ENCODE assay signal across 13 cellular contexts in genomic region chr10:93160829-93161228, GRCh38.
DNase-seq lines count a peak whose midpoint lies in the region; ATAC-seq, FAIRE-seq and TF ChIP-seq lines count a peak whose summit lies in the region.
"Had no signal": no experiment of that assay in that cellular context is flagged by ENCODE, and none has a peak within 500 bp of the region (broad histone marks: within the 10 kb centered on the region; RNA-seq: fewer than 3 reads in every experiment).

No MANE protein-coding gene starts in this region.

- H3K4ac ChIP-seq in H1 (replicated peaks; ENCODE audit: insufficient read length, low read depth, low read length), result no peak overlapping the region

- H2BK20ac ChIP-seq in H1 (ENCODE audit: low read length), result no peak overlapping the region

- no peak overlapping the region; the same call in 1 of the 2 replicates for H2BK15ac ChIP-seq in H1 (ENCODE audit: low read length)

- H3K4me2 ChIP-seq in H1 (ENCODE audit: insufficient read depth in 1 of 2, low read depth in 2 of 2, low read length in 2 of 2), result no peak overlapping the region

- no peak for ATAC-seq in GM19452 (IDR thresholded peaks at IDR 0.05; ENCODE audit: unreplicated experiment)

- no peaks in the 10 kb centered on the region for H3K23me2 ChIP-seq in H1 (ENCODE audit: low read depth, low read length)

- H3K4me3 ChIP-seq in AG04449 (ENCODE audit: low read depth, low read length) (no peak overlapping the region), H1 (ENCODE audit: extremely low read depth in 1 of 4, insufficient read depth in 2 of 4, low read depth in 3 of 4, low read length in 4 of 4) (no peak overlapping the region)

- no peak overlapping the region for H2AK5ac ChIP-seq in H1 (ENCODE audit: low read depth, low read length)

- 87% methylated on average over 7 of the region's 7 CpGs; no CpG with 5 or more reads in 1 of the 2 experiments for WGBS in H1 (ENCODE audit: extremely low coverage in 1 of 2, insufficient coverage in 1 of 2, insufficient read length in 1 of 2, insufficient replicate concordance in 2 of 2, low coverage in 1 of 2, low lambda C conversion rate in 2 of 2, missing lambda C conversion rate in 1 of 2), 2 experiments

- POLR2A ChIA-PET in AG04449 (lab: Yijun Ruan, JAX), result interaction anchor here (0.6 kb wide), 1 partner anchor 38 kb away, joined by 3 read pairs; no protein-coding TSS in a partner anchor
- POLR2A ChIA-PET in H1 (lab: Charles Lee; ENCODE audit: partially characterized antibody), result no interaction called here

- no peaks in the 10 kb centered on the region for H3K79me1 ChIP-seq in H1 (ENCODE audit: low read depth, low read length)

- H4K91ac ChIP-seq in H1 (replicated peaks; ENCODE audit: insufficient read length, low read length), result peak overlapping the region; percentile 42

- TF ChIP-seq EP300 in H1 (IDR thresholded peaks at IDR 0.05; ENCODE audit: borderline replicate concordance in 1 of 2, low read depth in 2 of 2, low read length in 2 of 2), result no peak

- no peak for TF ChIP-seq RAD21 in H1 (IDR thresholded peaks at IDR 0.05 in 1 of 2, conservative IDR thresholded peaks at IDR 0.05 in 1 of 2; ENCODE audit: low read depth in 2 of 2, low read length in 2 of 2)

- no peak overlapping the region for H3K56ac ChIP-seq in H1 (replicated peaks; ENCODE audit: insufficient read length, low read depth, low read length)

- no peak for TF ChIP-seq POLR2A in H1 (IDR thresholded peaks at IDR 0.05; ENCODE audit: control extremely low read depth in 1 of 2, low read depth in 2 of 2, low read length in 2 of 2)

- H3K79me2 ChIP-seq in H1 (ENCODE audit: control insufficient read depth in 1 of 2, insufficient read depth in 2 of 2, low read length in 2 of 2), result no peaks in the 10 kb centered on the region

- no peaks in the 10 kb centered on the region for H4K20me1 ChIP-seq in H1 (replicated peaks in 1 of 2; ENCODE audit: control insufficient read depth in 1 of 2, insufficient read depth in 2 of 2, low read length in 2 of 2)

- H3K23ac ChIP-seq in H1 (ENCODE audit: insufficient read length), result no peak overlapping the region

- H3K9ac ChIP-seq in H1 (replicated peaks in 1 of 4; ENCODE audit: extremely low read depth in 1 of 4, low read depth in 3 of 4, low read length in 3 of 4), result no peak overlapping the region

- no peak overlapping the region for H3K14ac ChIP-seq in H1 (ENCODE audit: insufficient read length)

- no peaks in the 10 kb centered on the region for H3K36me3 ChIP-seq in H1 (ENCODE audit: control insufficient read depth in 2 of 4, insufficient read depth in 4 of 4, low read length in 3 of 4)

- peak overlapping the region; percentile 1; the same call in 1 of the 2 replicates for H3K18ac ChIP-seq in H1 (ENCODE audit: extremely low read depth, low read length)

- CTCF ChIA-PET in AG04449 (lab: Yijun Ruan, JAX) (no interaction called here), H1 (lab: Charles Lee; ENCODE audit: partially characterized antibody) (no interaction called here)

- no peak overlapping the region for H4K5ac ChIP-seq in H1 (ENCODE audit: insufficient read length, low read depth, low read length)

- DNase-seq in AG04449 (ENCODE audit: low read depth, low spot score), result peak; percentile 19
- DNase-seq in LHCN-M2 (ENCODE audit: low read depth), result peak; percentile 70
- no peak for DNase-seq in H1 (ENCODE audit: low read depth in 1 of 2, low spot score in 2 of 2)
- DNase-seq in myocyte (ENCODE audit: low read depth), result peak; percentile 42
- no peak for DNase-seq in HuH-7 (ENCODE audit: low spot score)
- DNase-seq in DMS53 (lab: John Stamatoyannopoulos, UW), result no peak
- DNase-seq in NCI-H2029 treated with DMSO at 0.1 percent for 48 hours (lab: John Stamatoyannopoulos, UW), result no peak
- DNase-seq: activated T-cell treated with anti-CD3 and anti-CD28 coated beads, Interleukin-2, amount 50 U/mL, for 24 hours; AML-193; OCI-M1 had no signal

- H4K8ac ChIP-seq in H1 (ENCODE audit: extremely low read depth, insufficient read depth, low read length), result peak overlapping the region; percentile 79; the same call in 1 of the 2 replicates

- H3K9me3 ChIP-seq in H1 (ENCODE audit: insufficient read depth in 2 of 2, low read depth in 1 of 2, low read length in 1 of 2), result peaks cover 8 to 10% of the 10 kb centered on the region in 2 experiments; a peak in 3 of 4 replicates

- peak overlapping the region; percentile 12; the same call in 1 of the 2 replicates for H2AFZ ChIP-seq in H1 (ENCODE audit: low read length)

- H3K4me1 ChIP-seq in H1 (replicated peaks in 1 of 4; ENCODE audit: control insufficient read depth in 3 of 4, insufficient read depth in 4 of 4, low read length in 3 of 4), result no peaks in the 10 kb centered on the region; a peak in 1 of 7 replicates

- no peak for TF ChIP-seq CTCF in AG04449 (IDR thresholded peaks at IDR 0.05; ENCODE audit: insufficient read depth, low read length, missing control alignments)
- TF ChIP-seq CTCF in H1 (IDR thresholded peaks at IDR 0.05; ENCODE audit: control extremely low read depth in 1 of 3, insufficient read depth in 1 of 3, low read depth in 1 of 3, low read length in 3 of 3), result no peak

- no peak overlapping the region for H2BK120ac ChIP-seq in H1 (replicated peaks; ENCODE audit: low read depth, low read length)

- no peak for FAIRE-seq in H1 (lab: Jason Lieb, UNC)
- FAIRE-seq: colon, GM19239 had no signal

- H2BK5ac ChIP-seq in H1 (ENCODE audit: low read depth, low read length), result no peak overlapping the region

- no peak overlapping the region for H3K27ac ChIP-seq in H1 (ENCODE audit: low read depth, low read length)

- no peak overlapping the region for H2BK12ac ChIP-seq in H1 (ENCODE audit: low read depth, low read length)

- H3K27me3 ChIP-seq in H1 (replicated peaks in 1 of 4; ENCODE audit: control insufficient read depth in 3 of 4, extremely low read depth in 1 of 4, insufficient read depth in 3 of 4, low read length in 3 of 4), result no peaks in the 10 kb centered on the region

TF ChIP-seq in H1, 55 proteins besides CTCF, POLR2A, EP300 and RAD21 (continues in another document):
- TF ChIP-seq JUND (IDR thresholded peaks at IDR 0.05; ENCODE audit: low read length) (no peak), TEAD4 (IDR thresholded peaks at IDR 0.05; ENCODE audit: low read depth, low read length) (no peak), SP1 (IDR thresholded peaks at IDR 0.05; ENCODE audit: low read depth, low read length) (no peak), GTF2F1 (IDR thresholded peaks at IDR 0.05; ENCODE audit: borderline replicate concordance, low read depth, low read length) (no peak), KDM1A (IDR thresholded peaks at IDR 0.05; ENCODE audit: borderline replicate concordance, low read length) (no peak), CTBP2 (IDR thresholded peaks at IDR 0.05; ENCODE audit: borderline replicate concordance, insufficient read depth, insufficient read length, low read length) (no peak), CBX8 (IDR thresholded peaks at IDR 0.05; ENCODE audit: borderline replicate concordance, low read depth, low read length) (no peak), CREB1 (IDR thresholded peaks at IDR 0.05) (no peak), MAX (IDR thresholded peaks at IDR 0.05) (no peak), ATF3 (IDR thresholded peaks at IDR 0.05; ENCODE audit: insufficient read depth, low read depth, low read length) (no peak), CHD1 (IDR thresholded peaks at IDR 0.05; ENCODE audit: low read depth, low read length) (no peak), TAF1 (IDR thresholded peaks at IDR 0.05; ENCODE audit: low read depth, low read length) (no peak), SP2 (IDR thresholded peaks at IDR 0.05; ENCODE audit: low read length) (no peak), CEBPB (IDR thresholded peaks at IDR 0.05; ENCODE audit: low read depth, low read length) (no peak), CHD2 (IDR thresholded peaks at IDR 0.05; ENCODE audit: low read length) (no peak)
- TF ChIP-seq, protein P1, sequence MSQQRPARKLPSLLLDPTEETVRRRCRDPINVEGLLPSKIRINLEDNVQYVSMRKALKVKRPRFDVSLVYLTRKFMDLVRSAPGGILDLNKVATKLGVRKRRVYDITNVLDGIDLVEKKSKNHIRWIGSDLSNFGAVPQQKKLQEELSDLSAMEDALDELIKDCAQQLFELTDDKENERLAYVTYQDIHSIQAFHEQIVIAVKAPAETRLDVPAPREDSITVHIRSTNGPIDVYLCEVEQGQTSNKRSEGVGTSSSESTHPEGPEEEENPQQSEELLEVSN (IDR thresholded peaks at IDR 0.05), result no peak

Comparison
In these comparisons a context has a peak if more than half of its experiments do, and no peak if none do; other contexts are left out.
1. DNase-seq: peak in AG04449 (single experiment), LHCN-M2 (single experiment) and myocyte (single experiment); none in H1 (0 of 2), HuH-7 (single experiment), DMS53 (single experiment) and NCI-H2029 treated with DMSO at 0.1 percent for 48 hours (single experiment).